In the genomic region with DNA sequence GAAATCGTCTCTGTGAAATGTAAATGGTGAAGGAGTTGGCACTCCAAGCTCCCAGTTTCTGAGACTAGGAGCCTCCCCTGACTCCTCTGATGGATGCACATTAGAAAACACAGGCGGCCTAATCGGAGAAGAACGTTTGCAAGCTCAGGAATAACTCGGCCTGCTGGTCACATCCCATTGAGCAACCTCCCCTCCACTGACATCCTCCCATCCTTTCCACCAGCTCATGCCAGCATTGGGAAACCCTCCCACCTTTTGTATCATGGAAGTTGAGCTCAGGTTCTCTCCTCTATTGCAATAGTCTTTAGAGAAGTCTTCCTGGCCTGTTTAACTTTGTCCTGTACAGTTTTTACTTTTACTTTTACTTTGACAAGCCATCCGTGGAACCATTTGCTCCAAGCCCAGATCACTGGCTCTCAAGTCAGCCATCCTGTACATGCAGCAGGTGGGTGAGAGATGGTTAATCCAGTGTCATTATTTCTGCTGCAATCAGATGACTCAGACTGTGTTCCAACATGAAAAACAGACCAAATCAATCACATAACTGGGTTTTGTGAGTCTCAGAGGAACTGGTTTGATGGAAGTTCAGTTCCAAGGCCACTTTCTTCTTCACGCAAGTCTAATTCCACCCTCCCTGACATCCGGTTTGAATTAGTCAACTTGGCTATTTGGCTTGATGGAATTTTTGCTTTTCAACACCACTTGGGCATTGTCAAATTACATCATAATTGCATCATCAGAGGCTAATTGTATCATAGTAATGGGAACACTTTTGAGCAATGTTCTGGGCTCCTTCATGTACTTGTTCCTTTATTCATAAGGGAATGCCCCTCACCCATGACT, we compare ENCODE assay signal across 27 cellular contexts.
DNase-seq lines count a peak whose midpoint lies in the region; ATAC-seq and TF ChIP-seq lines count a peak whose summit lies in the region.
"Had no signal": no experiment of that assay in that cellular context is flagged by ENCODE, and none has a peak within 500 bp of the region (broad histone marks: within the 10 kb centered on the region; RNA-seq: fewer than 3 reads in every experiment).

No MANE protein-coding gene starts in this region.

- no peaks in the 10 kb centered on the region for H3K9me2 ChIP-seq in MM.1S (replicated peaks; ENCODE audit: insufficient read depth, low read length)
- H3K9me2 ChIP-seq: SK-N-SH had no signal

- peak overlapping the region; percentile 43 for H2AFZ ChIP-seq in MM.1S (ENCODE audit: low read length)

- DNase-seq in GM03348 (ENCODE audit: low spot score) (peak; percentile 20), MM.1S (peak; percentile 11), psoas muscle (no peak), spleen (no peak), NCI-H446 (lab: John Stamatoyannopoulos, UW) (no peak)
- DNase-seq: activated CD4-positive, alpha-beta T cell treated with anti-CD3 and anti-CD28 coated beads for 48 hours; activated naive CD4-positive, alpha-beta T cell treated with Interleukin-2 at 50 U/mL for 16 hours; activated T-cell treated with anti-CD3 and anti-CD28 coated beads, Interleukin-2, amount 50 U/mL, for 48 hours; CD4-positive, CD25-positive, alpha-beta regulatory T cell; effector memory CD4-positive, alpha-beta T cell; EL; foreskin melanocyte; islet precursor cell; NCI-H2107; NCI-H510A treated with DMSO at 0.1 percent for 48 hours; SK-N-SH; stimulated activated naive CD8-positive, alpha-beta T cell treated with anti-CD3 and anti-CD28 coated beads, Interleukin-15, Interleukin-2, amounts not matched to agents 100 U/mL and 50 U/mL, for 24 hours; thyroid gland had no signal

- WGBS in gastroesophageal sphincter (ENCODE audit: low coverage in 1 of 2), 2 donors = 62 to 66% methylated on average over 7 to 8 of the region's 8 CpGs
- 45 to 56% (median 51%) methylated on average over 8 of the region's 8 CpGs for WGBS in psoas muscle, 3 donors
- WGBS in spleen, 5 donors = 65 to 84% (median 69%) methylated on average over 8 of the region's 8 CpGs

- H4K20me1 ChIP-seq in MM.1S (ENCODE audit: insufficient read depth, low read length) = no peaks in the 10 kb centered on the region

- no peak overlapping the region; the same call in 1 of the 2 replicates for H3K4me3 ChIP-seq in MM.1S (ENCODE audit: low read length)
- no peak overlapping the region for H3K4me3 ChIP-seq in gastroesophageal sphincter
- H3K4me3 ChIP-seq in psoas muscle = no peak overlapping the region
- no peak overlapping the region for H3K4me3 ChIP-seq in spleen
- H3K4me3 ChIP-seq: breast epithelium, HAP-1, prostate gland, thyroid gland had no signal

- peak overlapping the region; percentile 16; the same call in 1 of the 2 replicates for H3K4me2 ChIP-seq in MM.1S (ENCODE audit: low read depth, low read length)
- H3K4me2 ChIP-seq: SK-N-SH had no signal

- H3K27ac ChIP-seq in MM.1S (ENCODE audit: low read length) = no peak overlapping the region
- H3K27ac ChIP-seq in gastroesophageal sphincter = no peak overlapping the region
- H3K27ac ChIP-seq in psoas muscle = no peak overlapping the region
- H3K27ac ChIP-seq in spleen = no peak overlapping the region
- H3K27ac ChIP-seq: breast epithelium, HL-60, prostate gland, RWPE1, thyroid gland, VCaP had no signal

- TF ChIP-seq EP300 in gastroesophageal sphincter (IDR thresholded peaks at IDR 0.05) = no peak

- no peaks in the 10 kb centered on the region for H3K36me3 ChIP-seq in MM.1S (replicated peaks; ENCODE audit: insufficient read depth, low read length)
- no peaks in the 10 kb centered on the region for H3K36me3 ChIP-seq in gastroesophageal sphincter
- no peaks in the 10 kb centered on the region for H3K36me3 ChIP-seq in psoas muscle (ENCODE audit: insufficient read depth in 1 of 2, low read depth in 1 of 2)
- no peaks in the 10 kb centered on the region for H3K36me3 ChIP-seq in spleen
- H3K36me3 ChIP-seq: breast epithelium, HAP-1, prostate gland, thyroid gland had no signal

- TF ChIP-seq CTCF in MM.1S (IDR thresholded peaks at IDR 0.05; ENCODE audit: low read length) (no peak), gastroesophageal sphincter (IDR thresholded peaks at IDR 0.05) (no peak), psoas muscle (IDR thresholded peaks at IDR 0.05) (no peak), spleen (IDR thresholded peaks at IDR 0.05 in 8 of 11, conservative IDR thresholded peaks at IDR 0.05 in 3 of 11) (no peak)

- H3K27me3 ChIP-seq in MM.1S (replicated peaks; ENCODE audit: insufficient read depth, low read length) = no peaks in the 10 kb centered on the region
- peaks cover 4% of the 10 kb centered on the region for H3K27me3 ChIP-seq in gastroesophageal sphincter
- no peaks in the 10 kb centered on the region for H3K27me3 ChIP-seq in psoas muscle (ENCODE audit: insufficient read depth in 3 of 3, low read length in 2 of 3)
- no peaks in the 10 kb centered on the region for H3K27me3 ChIP-seq in spleen (replicated peaks in 1 of 7)
- H3K27me3 ChIP-seq: breast epithelium, thyroid gland had no signal

- H3K4me1 ChIP-seq in MM.1S (ENCODE audit: low read length) = no peaks in the 10 kb centered on the region
- H3K4me1 ChIP-seq in gastroesophageal sphincter = no peaks in the 10 kb centered on the region
- no peaks in the 10 kb centered on the region for H3K4me1 ChIP-seq in psoas muscle
- H3K4me1 ChIP-seq in spleen = no peaks in the 10 kb centered on the region
- H3K4me1 ChIP-seq: breast epithelium, HAP-1, prostate gland, thyroid gland had no signal

- ATAC-seq in gastroesophageal sphincter = peak; percentile 76
- ATAC-seq in psoas muscle = peak; percentile 21 to 77 (median 54)
- no peak for ATAC-seq in HG03442 (IDR thresholded peaks at IDR 0.05; ENCODE audit: unreplicated experiment)
- ATAC-seq in GM19467 (IDR thresholded peaks at IDR 0.05; ENCODE audit: unreplicated experiment) = no peak
- ATAC-seq: stimulated activated naive CD8-positive, alpha-beta T cell treated with anti-CD3 and anti-CD28 coated beads, Interleukin-15, Interleukin-2, amounts not matched to agents 100 U/mL and 50 U/mL, for 24 hours had no signal

- no peaks in the 10 kb centered on the region for H3F3A ChIP-seq in MM.1S (ENCODE audit: insufficient read depth, low read length)

- intact Hi-C loops in psoas muscle (cut with DNase I) = no loop called here
- intact Hi-C loops in spleen (cut with DNase I; ENCODE audit: low total_unique reads) = no loop called here

- TF ChIP-seq POLR2A in gastroesophageal sphincter (IDR thresholded peaks at IDR 0.05) (no peak), spleen (IDR thresholded peaks at IDR 0.05) (no peak)

- no peaks in the 10 kb centered on the region for H3K79me2 ChIP-seq in MM.1S (ENCODE audit: low read length)

- H3K9me3 ChIP-seq in MM.1S (replicated peaks; ENCODE audit: insufficient read depth, low read length) (no peaks in the 10 kb centered on the region), gastroesophageal sphincter (no peaks in the 10 kb centered on the region), psoas muscle (no peaks in the 10 kb centered on the region), spleen (peaks cover 0 to 9% (median 0%) of the 10 kb centered on the region in 8 donors)
- H3K9me3 ChIP-seq: breast epithelium, HAP-1, prostate gland, SK-N-SH, thyroid gland had no signal

- no peak overlapping the region for H3K9ac ChIP-seq in MM.1S (ENCODE audit: low read length)
- H3K9ac ChIP-seq: SK-N-SH had no signal

Comparison
In these comparisons a context has a peak if more than half of its experiments do, and no peak if none do; other contexts are left out.
1. DNase-seq: peak in GM03348 (single experiment) and MM.1S (single experiment); none in psoas muscle (0 of 2), spleen (single experiment) and NCI-H446 (0 of 2).
2. ATAC-seq: peak in gastroesophageal sphincter (single experiment) and psoas muscle (4 of 4); none in HG03442 (single experiment) and GM19467 (single experiment).